12 cellular contexts compared by ENCODE assay signal in the genomic region with DNA sequence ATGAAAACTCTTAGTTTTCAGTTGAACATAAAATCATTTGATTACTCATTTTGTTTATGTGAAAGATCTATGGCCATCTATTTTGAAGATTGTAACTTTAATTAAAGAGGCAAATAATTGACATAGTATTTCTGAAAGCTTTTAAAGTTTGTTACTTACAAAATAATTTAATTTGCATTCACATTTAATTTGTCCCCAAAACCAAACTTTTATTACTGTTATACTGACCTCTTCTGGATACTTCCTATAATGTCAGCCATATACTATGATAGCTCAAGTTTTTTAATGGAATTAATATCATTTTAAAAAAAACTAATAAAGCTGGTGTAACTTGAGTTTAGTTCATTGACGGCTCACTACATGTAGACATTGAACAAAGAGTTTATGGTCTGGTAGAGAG. TPM values are rescaled to one million over a fixed set of nuclear protein-coding genes. Genes with fewer than 3 reads are reported as not detected.
DNase-seq lines count a peak whose midpoint lies in the region; ATAC-seq and TF ChIP-seq lines count a peak whose summit lies in the region.
"Had no signal": no experiment of that assay in that cellular context is flagged by ENCODE, and none has a peak within 500 bp of the region (broad histone marks: within the 10 kb centered on the region; RNA-seq: fewer than 3 reads in every experiment).

No MANE protein-coding gene starts in this region.

- H3K9me3 Mint-ChIP-seq in stimulated activated naive CD8-positive, alpha-beta T cell treated with anti-CD3 and anti-CD28 coated beads, Interleukin-15, amount 100 ng/mL, for 72 hours, result peaks cover 5 to 9% of the 10 kb centered on the region in 2 donors

- no peak overlapping the region for H3K27ac Mint-ChIP-seq in stimulated activated naive CD8-positive, alpha-beta T cell treated with anti-CD3 and anti-CD28 coated beads, Interleukin-15, amount 100 ng/mL, for 72 hours
- H3K27ac Mint-ChIP-seq: activated naive CD4-positive, alpha-beta T cell treated with anti-CD3 and anti-CD28 coated beads for 36 hours had no signal

- no peak overlapping the region for H3K4me3 Mint-ChIP-seq in stimulated activated naive CD8-positive, alpha-beta T cell treated with anti-CD3 and anti-CD28 coated beads, Interleukin-15, amount 100 ng/mL, for 72 hours
- H3K4me3 Mint-ChIP-seq: activated naive CD4-positive, alpha-beta T cell treated with anti-CD3 and anti-CD28 coated beads for 36 hours had no signal

- H3K27me3 Mint-ChIP-seq in stimulated activated naive CD8-positive, alpha-beta T cell treated with anti-CD3 and anti-CD28 coated beads, Interleukin-15, amount 100 ng/mL, for 72 hours, result no peaks in the 10 kb centered on the region

- 0 to 45% (median 0%) methylated on average over 1 of the region's 1 CpG for WGBS in psoas muscle, 3 donors

- H3K27ac ChIP-seq in psoas muscle, result no peak overlapping the region
- H3K27ac ChIP-seq: WERI-Rb-1 had no signal

- H3K4me3 ChIP-seq in psoas muscle, result no peak overlapping the region

- H3K27me3 ChIP-seq in psoas muscle (ENCODE audit: insufficient read depth in 3 of 3, low read length in 2 of 3), result no peaks in the 10 kb centered on the region

- TF ChIP-seq CTCF in psoas muscle (IDR thresholded peaks at IDR 0.05), result peak; percentile 13

- H3K4me1 Mint-ChIP-seq in stimulated activated naive CD8-positive, alpha-beta T cell treated with anti-CD3 and anti-CD28 coated beads, Interleukin-15, amount 100 ng/mL, for 72 hours, result no peaks in the 10 kb centered on the region

- H3K9me3 ChIP-seq in psoas muscle, result peaks cover 6% of the 10 kb centered on the region

- peak; percentile 27 for DNase-seq in DMS53 (lab: John Stamatoyannopoulos, UW)
- no peak for DNase-seq in DMS53 treated with DMSO at 0.1 percent for 48 hours (lab: John Stamatoyannopoulos, UW; ENCODE audit: unreplicated experiment)
- peak; percentile 2 for DNase-seq in NCI-H1048 (lab: John Stamatoyannopoulos, UW)
- DNase-seq in dermis blood vessel endothelial cell, result peak; percentile 9
- DNase-seq in psoas muscle, result no peak
- DNase-seq in stimulated activated naive CD8-positive, alpha-beta T cell treated with anti-CD3 and anti-CD28 coated beads, Interleukin-15, amount 100 ng/mL, for 72 hours, result no peak
- no peak for DNase-seq in NOMO-1 (lab: John Stamatoyannopoulos, UW; ENCODE audit: unreplicated experiment in 2 of 2)
- no peak for DNase-seq in epidermal melanocyte (ENCODE audit: insufficient read length, low spot score)
- DNase-seq: activated naive CD4-positive, alpha-beta T cell treated with anti-CD3 and anti-CD28 coated beads for 36 hours; left ventricle myocardium superior; WERI-Rb-1 had no signal

- H3K36me3 ChIP-seq in psoas muscle (ENCODE audit: insufficient read depth in 1 of 2, low read depth in 1 of 2), result no peaks in the 10 kb centered on the region
- H3K36me3 ChIP-seq: WERI-Rb-1 had no signal

- ATAC-seq in psoas muscle, result no peak
- ATAC-seq in stimulated activated naive CD8-positive, alpha-beta T cell treated with anti-CD3 and anti-CD28 coated beads, Interleukin-15, amount 100 ng/mL, for 72 hours, result no peak
- ATAC-seq: left ventricle myocardium superior had no signal

- H3K4me1 ChIP-seq in psoas muscle, result peaks cover 13% of the 10 kb centered on the region

- intact Hi-C loops in psoas muscle (cut with DNase I), result no loop called here

RNA-seq across cellular contexts. Expression of gene SGCG, which starts 4.9 kb away (rescaled TPM):
- total RNA-seq in dermis blood vessel endothelial cell (not detected in 2 replicates), psoas muscle (10 to 100 TPM; 28.7 to 77.6 (median 45.0) TPM)
- 10 to 100 TPM in 2 of 3 donors, 1 to 10 TPM in 1; 1.4 to 39.9 (median 19.4) TPM for polyA plus RNA-seq in psoas muscle
- total RNA-seq: A172; activated naive CD4-positive, alpha-beta T cell treated with anti-CD3 and anti-CD28 coated beads for 36 hours had no signal

Comparison
In these comparisons a context has a peak if more than half of its experiments do, and no peak if none do; other contexts are left out.
1. DNase-seq: peak in DMS53 (single experiment), NCI-H1048 (single experiment) and dermis blood vessel endothelial cell (single experiment); none in DMS53 treated with DMSO at 0.1 percent for 48 hours (single experiment), psoas muscle (0 of 2), stimulated activated naive CD8-positive, alpha-beta T cell treated with anti-CD3 and anti-CD28 coated beads, Interleukin-15, amount 100 ng/mL, for 72 hours (0 of 2), NOMO-1 (0 of 2) and epidermal melanocyte (single experiment).
2. RNA of gene SGCG, which starts 4.9 kb away (total RNA-seq): 28.7 to 77.6 TPM in psoas muscle; not detected in dermis blood vessel endothelial cell; every median in the first group is over 10 times any median in the second.